In the genomic region with DNA sequence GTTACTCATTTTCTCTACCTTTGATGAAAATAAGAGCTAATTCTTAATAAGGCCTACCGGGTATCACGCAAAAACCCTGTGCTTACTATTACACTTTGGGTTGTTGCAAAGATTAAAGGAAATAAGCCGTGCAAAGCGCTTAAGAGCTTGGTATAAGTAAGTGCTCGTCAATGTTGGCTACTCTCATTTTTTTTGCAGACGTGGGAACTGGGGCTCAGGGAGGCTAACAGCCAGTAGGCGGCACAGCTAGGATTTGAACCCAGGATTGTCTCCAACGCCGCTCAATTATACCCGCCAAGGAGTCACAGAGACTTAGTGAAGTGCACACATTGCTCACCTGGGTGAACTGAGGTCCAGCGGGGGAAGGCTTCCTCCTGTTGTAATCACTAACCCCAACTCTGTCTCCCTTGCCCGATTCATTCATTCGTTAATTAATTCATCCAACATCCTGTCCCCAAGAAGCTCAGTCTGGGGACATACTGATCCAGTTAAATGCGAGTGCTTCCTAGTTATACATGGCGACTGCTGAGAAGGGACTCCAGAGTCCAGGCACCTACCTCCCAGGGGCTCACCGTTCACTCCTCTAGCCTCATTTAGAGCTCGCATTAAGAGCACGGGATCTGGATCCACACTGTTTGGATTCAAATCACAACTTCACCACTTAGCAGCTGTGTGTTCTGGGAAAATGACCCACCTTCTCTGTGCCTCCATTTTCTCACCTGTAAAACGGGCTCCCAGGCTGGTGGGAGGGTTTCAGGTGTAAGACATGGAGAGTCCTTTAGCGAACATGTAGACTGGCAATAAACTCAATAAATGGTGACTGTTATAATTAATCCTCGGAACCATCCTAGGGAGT, we compare ENCODE assay signal across 1 cellular context.
TF ChIP-seq lines count a peak whose summit lies in the region.

No MANE protein-coding gene starts in this region.

TF ChIP-seq in GM12878, 131 proteins besides CTCF, POLR2A, EP300 and RAD21:
- TF ChIP-seq ZSCAN29 (IDR thresholded peaks at IDR 0.05) (no peak), MTA3 (IDR thresholded peaks at IDR 0.05; ENCODE audit: borderline replicate concordance, low read length) (0 out of 2 replicates have a peak, but pooled peaks have one; percentile 58), SIN3A (IDR thresholded peaks at IDR 0.05; ENCODE audit: low read depth, low read length) (no peak; the same call in 1 of the 2 replicates), CREB1 (IDR thresholded peaks at IDR 0.05; ENCODE audit: low read depth) (no peak), ESRRA (IDR thresholded peaks at IDR 0.05; ENCODE audit: low read length) (no peak), PML (IDR thresholded peaks at IDR 0.05; ENCODE audit: low read length) (no peak), SMARCA5 (IDR thresholded peaks at IDR 0.05) (peak; percentile 29; the same call in 1 of the 2 replicates), ZNF24 (IDR thresholded peaks at IDR 0.05) (peak; percentile 39; the same call in 1 of the 2 replicates), BMI1 (IDR thresholded peaks at IDR 0.05; ENCODE audit: borderline replicate concordance) (no peak), HSF1 (IDR thresholded peaks at IDR 0.05; ENCODE audit: low read depth, low read length) (no peak), RUNX3 (IDR thresholded peaks at IDR 0.05; ENCODE audit: low read length) (peak; percentile 2; the same call in 1 of the 2 replicates), MXI1 (IDR thresholded peaks at IDR 0.05; ENCODE audit: low read depth, low read length) (no peak), FOXM1 (IDR thresholded peaks at IDR 0.05; ENCODE audit: low read depth, low read length) (no peak), ELK1 (IDR thresholded peaks at IDR 0.05; ENCODE audit: low read depth, low read length) (no peak), ASH2L (IDR thresholded peaks at IDR 0.05; ENCODE audit: borderline replicate concordance, low read depth) (no peak), SIX5 (IDR thresholded peaks at IDR 0.05; ENCODE audit: low read depth, low read length, severe bottlenecking) (no peak), HDAC6 (IDR thresholded peaks at IDR 0.05; ENCODE audit: unreplicated experiment) (no peak), EED (IDR thresholded peaks at IDR 0.05; ENCODE audit: low read depth) (no peak), MYB (IDR thresholded peaks at IDR 0.05; ENCODE audit: borderline replicate concordance, low read depth, low read length) (no peak), JUNB (IDR thresholded peaks at IDR 0.05) (peak; percentile 16; the same call in 1 of the 2 replicates)
- TF ChIP-seq, protein P1, sequence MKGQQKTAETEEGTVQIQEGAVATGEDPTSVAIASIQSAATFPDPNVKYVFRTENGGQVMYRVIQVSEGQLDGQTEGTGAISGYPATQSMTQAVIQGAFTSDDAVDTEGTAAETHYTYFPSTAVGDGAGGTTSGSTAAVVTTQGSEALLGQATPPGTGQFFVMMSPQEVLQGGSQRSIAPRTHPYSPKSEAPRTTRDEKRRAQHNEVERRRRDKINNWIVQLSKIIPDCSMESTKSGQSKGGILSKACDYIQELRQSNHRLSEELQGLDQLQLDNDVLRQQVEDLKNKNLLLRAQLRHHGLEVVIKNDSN (IDR thresholded peaks at IDR 0.05; ENCODE audit: borderline replicate concordance, extremely low read length, insufficient read depth, low read depth, low read length), result no peak
- TF ChIP-seq, protein P2, sequence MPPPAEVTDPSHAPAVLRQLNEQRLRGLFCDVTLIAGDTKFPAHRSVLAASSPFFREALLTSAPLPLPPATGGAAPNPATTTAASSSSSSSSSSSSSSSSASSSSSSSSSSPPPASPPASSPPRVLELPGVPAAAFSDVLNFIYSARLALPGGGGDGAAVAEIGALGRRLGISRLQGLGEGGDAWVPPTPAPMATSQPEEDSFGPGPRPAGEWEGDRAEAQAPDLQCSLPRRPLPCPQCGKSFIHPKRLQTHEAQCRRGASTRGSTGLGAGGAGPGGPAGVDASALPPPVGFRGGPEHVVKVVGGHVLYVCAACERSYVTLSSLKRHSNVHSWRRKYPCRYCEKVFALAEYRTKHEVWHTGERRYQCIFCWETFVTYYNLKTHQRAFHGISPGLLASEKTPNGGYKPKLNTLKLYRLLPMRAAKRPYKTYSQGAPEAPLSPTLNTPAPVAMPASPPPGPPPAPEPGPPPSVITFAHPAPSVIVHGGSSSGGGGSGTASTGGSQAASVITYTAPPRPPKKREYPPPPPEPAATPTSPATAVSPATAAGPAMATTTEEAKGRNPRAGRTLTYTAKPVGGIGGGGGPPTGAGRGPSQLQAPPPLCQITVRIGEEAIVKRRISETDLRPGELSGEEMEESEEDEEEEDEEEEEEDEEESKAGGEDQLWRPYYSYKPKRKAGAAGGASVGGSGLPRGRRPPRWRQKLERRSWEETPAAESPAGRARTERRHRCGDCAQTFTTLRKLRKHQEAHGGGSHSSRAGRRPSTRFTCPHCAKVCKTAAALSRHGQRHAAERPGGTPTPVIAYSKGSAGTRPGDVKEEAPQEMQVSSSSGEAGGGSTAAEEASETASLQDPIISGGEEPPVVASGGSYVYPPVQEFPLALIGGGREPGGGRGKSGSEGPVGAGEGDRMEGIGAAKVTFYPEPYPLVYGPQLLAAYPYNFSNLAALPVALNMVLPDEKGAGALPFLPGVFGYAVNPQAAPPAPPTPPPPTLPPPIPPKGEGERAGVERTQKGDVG (CRISPR knock-in tag; IDR thresholded peaks at IDR 0.05), result no peak
- TF ChIP-seq, protein P3, sequence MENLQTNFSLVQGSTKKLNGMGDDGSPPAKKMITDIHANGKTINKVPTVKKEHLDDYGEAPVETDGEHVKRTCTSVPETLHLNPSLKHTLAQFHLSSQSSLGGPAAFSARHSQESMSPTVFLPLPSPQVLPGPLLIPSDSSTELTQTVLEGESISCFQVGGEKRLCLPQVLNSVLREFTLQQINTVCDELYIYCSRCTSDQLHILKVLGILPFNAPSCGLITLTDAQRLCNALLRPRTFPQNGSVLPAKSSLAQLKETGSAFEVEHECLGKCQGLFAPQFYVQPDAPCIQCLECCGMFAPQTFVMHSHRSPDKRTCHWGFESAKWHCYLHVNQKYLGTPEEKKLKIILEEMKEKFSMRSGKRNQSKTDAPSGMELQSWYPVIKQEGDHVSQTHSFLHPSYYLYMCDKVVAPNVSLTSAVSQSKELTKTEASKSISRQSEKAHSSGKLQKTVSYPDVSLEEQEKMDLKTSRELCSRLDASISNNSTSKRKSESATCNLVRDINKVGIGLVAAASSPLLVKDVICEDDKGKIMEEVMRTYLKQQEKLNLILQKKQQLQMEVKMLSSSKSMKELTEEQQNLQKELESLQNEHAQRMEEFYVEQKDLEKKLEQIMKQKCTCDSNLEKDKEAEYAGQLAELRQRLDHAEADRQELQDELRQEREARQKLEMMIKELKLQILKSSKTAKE (IDR thresholded peaks at IDR 0.05; ENCODE audit: low read depth, poor library complexity, severe bottlenecking), result no peak
